Comparison of ENCODE assay signal across 1 cellular context in the genomic region with DNA sequence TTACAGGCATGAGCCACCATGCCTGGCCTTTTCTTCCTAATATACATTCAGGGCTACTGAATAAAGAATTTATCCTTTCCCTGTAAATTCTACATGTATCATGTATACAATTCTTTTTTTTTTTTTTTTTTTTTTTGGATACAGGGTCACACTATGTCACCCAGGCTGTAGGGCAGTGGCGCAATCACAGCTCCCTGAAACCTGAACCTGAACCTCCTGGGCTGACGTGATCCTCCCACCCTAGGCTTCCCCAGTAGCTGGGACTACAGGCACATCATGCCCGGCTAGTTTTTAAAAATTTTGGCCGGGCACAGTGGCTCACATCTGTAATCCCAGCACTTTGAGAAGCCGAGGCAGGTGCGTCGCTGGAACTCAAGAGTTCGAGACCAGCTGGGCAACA.
TF ChIP-seq lines count a peak whose summit lies in the region.

No MANE protein-coding gene starts in this region.

TF ChIP-seq in IMR-90, 13 proteins besides CTCF, POLR2A, EP300 and RAD21:
- no peak for TF ChIP-seq RFX5 (IDR thresholded peaks at IDR 0.05; ENCODE audit: low read depth, low read length)
- no peak for TF ChIP-seq BHLHE40 (IDR thresholded peaks at IDR 0.05; ENCODE audit: low read depth, low read length)
- TF ChIP-seq MXI1 (IDR thresholded peaks at IDR 0.05; ENCODE audit: borderline replicate concordance, low read depth, low read length): no peak
- TF ChIP-seq MAFK (IDR thresholded peaks at IDR 0.05; ENCODE audit: low read depth, low read length): no peak
- no peak for TF ChIP-seq FOS (IDR thresholded peaks at IDR 0.05; ENCODE audit: low read depth, low read length)
- TF ChIP-seq, protein P1, sequence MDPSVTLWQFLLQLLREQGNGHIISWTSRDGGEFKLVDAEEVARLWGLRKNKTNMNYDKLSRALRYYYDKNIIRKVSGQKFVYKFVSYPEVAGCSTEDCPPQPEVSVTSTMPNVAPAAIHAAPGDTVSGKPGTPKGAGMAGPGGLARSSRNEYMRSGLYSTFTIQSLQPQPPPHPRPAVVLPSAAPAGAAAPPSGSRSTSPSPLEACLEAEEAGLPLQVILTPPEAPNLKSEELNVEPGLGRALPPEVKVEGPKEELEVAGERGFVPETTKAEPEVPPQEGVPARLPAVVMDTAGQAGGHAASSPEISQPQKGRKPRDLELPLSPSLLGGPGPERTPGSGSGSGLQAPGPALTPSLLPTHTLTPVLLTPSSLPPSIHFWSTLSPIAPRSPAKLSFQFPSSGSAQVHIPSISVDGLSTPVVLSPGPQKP (IDR thresholded peaks at IDR 0.05; ENCODE audit: borderline replicate concordance, low read depth, low read length): no peak
- no peak for TF ChIP-seq NFE2L2 (IDR thresholded peaks at IDR 0.05; ENCODE audit: low read depth, low read length)
- no peak for TF ChIP-seq CHD1 (IDR thresholded peaks at IDR 0.05; ENCODE audit: low read depth, low read length)
- TF ChIP-seq SMC3 (IDR thresholded peaks at IDR 0.05; ENCODE audit: low read depth, low read length): no peak
- no peak for TF ChIP-seq RCOR1 (IDR thresholded peaks at IDR 0.05; ENCODE audit: insufficient replicate concordance, low read length)
- TF ChIP-seq CEBPB (IDR thresholded peaks at IDR 0.05; ENCODE audit: low read depth, low read length): no peak
